8 cellular contexts compared by ENCODE assay signal in the genomic region with DNA sequence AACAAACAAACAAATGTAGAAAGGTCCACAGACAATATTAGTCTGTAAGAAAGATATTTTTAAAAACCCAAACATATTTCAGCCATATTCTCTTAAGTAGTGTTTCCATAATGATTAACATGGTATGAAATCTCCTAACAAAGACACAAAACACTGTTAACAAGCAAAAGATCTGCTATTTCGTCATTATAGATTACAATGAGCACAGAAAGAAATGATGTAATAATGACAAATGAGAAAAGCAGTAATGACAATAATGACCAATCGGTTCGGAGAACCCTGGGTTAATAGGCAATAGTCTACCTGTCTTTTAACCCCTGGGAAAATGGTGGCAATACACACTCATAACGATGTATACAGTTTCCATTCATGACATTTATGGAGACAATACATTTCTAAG.
"Had no signal": no experiment of that assay in that cellular context is flagged by ENCODE, and none has a peak within 500 bp of the region (broad histone marks: within the 10 kb centered on the region; RNA-seq: fewer than 3 reads in every experiment).

No MANE protein-coding gene starts in this region.

- H3K9ac ChIP-seq: GM23248, KMS-11 had no signal

- H3K4me1 ChIP-seq: HAP-1 had no signal

- H2AFZ ChIP-seq: GM23248 had no signal

- H3K9me3 ChIP-seq: HAP-1 had no signal

- H3K4me3 ChIP-seq: GM23248, HAP-1 had no signal

- DNase-seq: GM23248, GOT3, H7, KBM-7 had no signal

- H3K4me2 ChIP-seq: KMS-11 had no signal

- H3K27ac ChIP-seq: GM23248, KMS-11 had no signal

- FAIRE-seq: HTR-8/SVneo had no signal

- ATAC-seq: HCT116 had no signal
